In genomic region chr1:114715952-114716303, GRCh38 we compare ENCODE assay signal across 1 cellular context.
TF ChIP-seq lines count a peak whose summit lies in the region.

No MANE protein-coding gene starts in this region.

TF ChIP-seq in GM12878, 131 proteins besides CTCF, POLR2A, EP300 and RAD21:
- TF ChIP-seq NRF1 (conservative IDR thresholded peaks at IDR 0.05; ENCODE audit: low read depth, low read length) (no peak), YY1 (IDR thresholded peaks at IDR 0.05; ENCODE audit: low read depth, low read length) (no peak), HDGF (IDR thresholded peaks at IDR 0.05) (no peak)
- TF ChIP-seq, protein P1, sequence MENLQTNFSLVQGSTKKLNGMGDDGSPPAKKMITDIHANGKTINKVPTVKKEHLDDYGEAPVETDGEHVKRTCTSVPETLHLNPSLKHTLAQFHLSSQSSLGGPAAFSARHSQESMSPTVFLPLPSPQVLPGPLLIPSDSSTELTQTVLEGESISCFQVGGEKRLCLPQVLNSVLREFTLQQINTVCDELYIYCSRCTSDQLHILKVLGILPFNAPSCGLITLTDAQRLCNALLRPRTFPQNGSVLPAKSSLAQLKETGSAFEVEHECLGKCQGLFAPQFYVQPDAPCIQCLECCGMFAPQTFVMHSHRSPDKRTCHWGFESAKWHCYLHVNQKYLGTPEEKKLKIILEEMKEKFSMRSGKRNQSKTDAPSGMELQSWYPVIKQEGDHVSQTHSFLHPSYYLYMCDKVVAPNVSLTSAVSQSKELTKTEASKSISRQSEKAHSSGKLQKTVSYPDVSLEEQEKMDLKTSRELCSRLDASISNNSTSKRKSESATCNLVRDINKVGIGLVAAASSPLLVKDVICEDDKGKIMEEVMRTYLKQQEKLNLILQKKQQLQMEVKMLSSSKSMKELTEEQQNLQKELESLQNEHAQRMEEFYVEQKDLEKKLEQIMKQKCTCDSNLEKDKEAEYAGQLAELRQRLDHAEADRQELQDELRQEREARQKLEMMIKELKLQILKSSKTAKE (IDR thresholded peaks at IDR 0.05; ENCODE audit: low read depth, poor library complexity, severe bottlenecking), result peak; percentile 5
